22 cellular contexts compared by ENCODE assay signal in the genomic region with DNA sequence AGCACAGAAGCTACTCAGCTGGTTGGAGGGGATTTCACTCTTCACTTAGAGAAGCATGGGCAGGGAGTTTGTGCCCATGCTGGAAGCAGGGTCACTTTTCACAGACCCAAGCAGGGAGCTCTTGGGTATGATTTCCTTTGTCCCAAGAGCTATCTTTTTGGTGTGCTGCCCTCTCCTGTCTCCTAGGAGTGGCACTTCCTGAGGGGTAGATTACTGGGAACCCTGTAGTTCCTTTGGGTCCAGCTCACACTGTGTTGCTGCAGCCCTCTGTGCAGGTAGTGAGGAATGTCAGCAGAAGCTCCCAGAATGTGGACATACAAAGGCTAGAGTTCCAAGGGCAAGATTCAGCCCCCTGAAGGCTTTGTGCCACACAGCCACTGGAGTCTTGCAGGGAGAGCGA.
"Had no signal": no experiment of that assay in that cellular context is flagged by ENCODE, and none has a peak within 500 bp of the region (broad histone marks: within the 10 kb centered on the region; RNA-seq: fewer than 3 reads in every experiment).

No MANE protein-coding gene starts in this region.

- H3K4me3 ChIP-seq: ascending aorta, right atrium auricular region, tibial nerve had no signal

- H3K4me1 ChIP-seq: ascending aorta, right atrium auricular region, tibial nerve had no signal

- DNase-seq: activated CD4-positive, alpha-beta T cell treated with anti-CD3 and anti-CD28 coated beads for 48 hours; activated CD4-positive, alpha-beta T cell treated with anti-CD3 and anti-CD28 coated beads, Interleukin-2, amount 50 U/mL, for 48 hours; activated CD8-positive, alpha-beta memory T cell treated with anti-CD3 and anti-CD28 coated beads for 24 hours; activated effector memory CD4-positive, alpha-beta T cell treated with Interleukin-2 at 50 U/mL for 16 hours; activated naive CD4-positive, alpha-beta T cell treated with anti-CD3 and anti-CD28 coated beads for 36 hours; activated naive CD8-positive, alpha-beta T cell treated with anti-CD3 and anti-CD28 coated beads, Interleukin-2, amount 10 ng/mL, durations not matched to agents 7 days and 5 days; brain microvascular endothelial cell; cortex of kidney; effector memory CD8-positive, alpha-beta T cell; head of caudate nucleus; hippocampal formation; kidney; left colon; midbrain; naive thymus-derived CD4-positive, alpha-beta T cell; occipital lobe; stimulated activated naive CD4-positive, alpha-beta T cell treated with Interleukin-2 at 50 U/mL for 16 hours; T-helper 1 cell had no signal

- H3K27ac Mint-ChIP-seq: activated naive CD4-positive, alpha-beta T cell treated with anti-CD3 and anti-CD28 coated beads for 36 hours; activated naive CD8-positive, alpha-beta T cell treated with anti-CD3 and anti-CD28 coated beads, Interleukin-2, amount 10 ng/mL, durations not matched to agents 7 days and 5 days; effector memory CD8-positive, alpha-beta T cell; naive thymus-derived CD4-positive, alpha-beta T cell had no signal

- H3K4me3 Mint-ChIP-seq: activated naive CD4-positive, alpha-beta T cell treated with anti-CD3 and anti-CD28 coated beads for 36 hours; activated naive CD8-positive, alpha-beta T cell treated with anti-CD3 and anti-CD28 coated beads, Interleukin-2, amount 10 ng/mL, durations not matched to agents 7 days and 5 days; effector memory CD8-positive, alpha-beta T cell; naive thymus-derived CD4-positive, alpha-beta T cell had no signal

- H3K27me3 Mint-ChIP-seq: activated naive CD8-positive, alpha-beta T cell treated with anti-CD3 and anti-CD28 coated beads, Interleukin-2, amount 10 ng/mL, durations not matched to agents 7 days and 5 days; effector memory CD8-positive, alpha-beta T cell; naive thymus-derived CD4-positive, alpha-beta T cell had no signal

- H3K9me3 ChIP-seq: ascending aorta, right atrium auricular region, tibial nerve had no signal

- H3K27ac ChIP-seq: ascending aorta, brain microvascular endothelial cell, right atrium auricular region, tibial nerve had no signal

- H3K9me3 Mint-ChIP-seq: activated naive CD4-positive, alpha-beta T cell treated with anti-CD3 and anti-CD28 coated beads for 36 hours had no signal

- H3K4me1 Mint-ChIP-seq: activated naive CD8-positive, alpha-beta T cell treated with anti-CD3 and anti-CD28 coated beads, Interleukin-2, amount 10 ng/mL, durations not matched to agents 7 days and 5 days; naive thymus-derived CD4-positive, alpha-beta T cell had no signal

- H3K27me3 ChIP-seq: ascending aorta, brain microvascular endothelial cell, right atrium auricular region, tibial nerve had no signal

- H3K36me3 ChIP-seq: ascending aorta, brain microvascular endothelial cell, right atrium auricular region, tibial nerve had no signal

- H3K36me3 Mint-ChIP-seq: activated naive CD8-positive, alpha-beta T cell treated with anti-CD3 and anti-CD28 coated beads, Interleukin-2, amount 10 ng/mL, durations not matched to agents 7 days and 5 days; naive thymus-derived CD4-positive, alpha-beta T cell had no signal

- ATAC-seq: activated CD4-positive, CD25-positive, alpha-beta regulatory T cell treated with anti-CD3 and anti-CD28 coated beads, Interleukin-2, amount 50 U/mL, for 24 hours; effector memory CD8-positive, alpha-beta T cell; left colon; naive thymus-derived CD4-positive, alpha-beta T cell had no signal
